ENCODE assay signal across 2 cellular contexts in genomic region chr19:45079911-45080469, GRCh38.
TF ChIP-seq lines count a peak whose summit lies in the region.

No MANE protein-coding gene starts in this region.

TF ChIP-seq in SK-N-SH, 30 proteins besides CTCF, POLR2A, EP300 and RAD21:
- TF ChIP-seq TCF12 (IDR thresholded peaks at IDR 0.05) (no peak), SIN3A (IDR thresholded peaks at IDR 0.05; ENCODE audit: borderline replicate concordance, low read depth, low read length) (no peak), SMC3 (IDR thresholded peaks at IDR 0.05; ENCODE audit: low read depth, low read length) (no peak), ELF1 (IDR thresholded peaks at IDR 0.05) (no peak), ZBTB33 (IDR thresholded peaks at IDR 0.05; ENCODE audit: borderline replicate concordance, low read depth) (no peak), TAF1 (IDR thresholded peaks at IDR 0.05; ENCODE audit: borderline replicate concordance, low read depth, low read length) (no peak), YY1 (IDR thresholded peaks at IDR 0.05; ENCODE audit: low read depth) (no peak)
- TF ChIP-seq, protein P1, sequence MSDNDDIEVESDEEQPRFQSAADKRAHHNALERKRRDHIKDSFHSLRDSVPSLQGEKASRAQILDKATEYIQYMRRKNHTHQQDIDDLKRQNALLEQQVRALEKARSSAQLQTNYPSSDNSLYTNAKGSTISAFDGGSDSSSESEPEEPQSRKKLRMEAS (IDR thresholded peaks at IDR 0.05; ENCODE audit: low read depth), result no peak

TF ChIP-seq in SK-N-SH treated with all-trans-retinoic acid at 6 μM for 48 hours, 23 proteins besides CTCF, POLR2A, EP300 and RAD21:
- no peak for TF ChIP-seq ISL1 (CRISPR knock-in tag; IDR thresholded peaks at IDR 0.05)
